8 cellular contexts compared by ENCODE assay signal in genomic region chr10:78972947-78973900, GRCh38.
A peak's percentile ranks its signal among the peaks of the same experiment; 100 is the strongest.
DNase-seq lines count a peak whose midpoint lies in the region; ATAC-seq, FAIRE-seq and TF ChIP-seq lines count a peak whose summit lies in the region.

No MANE protein-coding gene starts in this region.

- H3K27ac Mint-ChIP-seq in endothelial cell (ENCODE audit: unreplicated experiment) = peak overlapping the region; percentile 97

- FAIRE-seq in HTR-8/SVneo (lab: Jason Lieb, UNC) = no peak

- 7 to 15% methylated on average over 19 to 38 of the region's 49 CpGs for WGBS in mesodermal cell (ENCODE audit: insufficient coverage in 2 of 2), 2 experiments

- peak; percentile 90 for ATAC-seq in GM21390 (IDR thresholded peaks at IDR 0.05; ENCODE audit: unreplicated experiment)

- H3K36me3 Mint-ChIP-seq in endothelial cell (ENCODE audit: low read depth, unreplicated experiment) = peaks cover 3% of the 10 kb centered on the region

- peak overlapping the region; percentile 77 for H3K4me3 Mint-ChIP-seq in endothelial cell (ENCODE audit: unreplicated experiment)

- peak overlapping the region; percentile 29 for H3K4me3 ChIP-seq in mesodermal cell (ENCODE audit: extremely low read depth, insufficient read depth, low read length, poor library complexity, severe bottlenecking)

- no peaks in the 10 kb centered on the region for H3K9me3 ChIP-seq in mesodermal cell (ENCODE audit: control insufficient read depth, low read length)

- H3K27ac ChIP-seq in mesodermal cell (ENCODE audit: low read depth, low read length, severe bottlenecking) = peak overlapping the region; percentile 100

- H3K4me1 Mint-ChIP-seq in endothelial cell (ENCODE audit: unreplicated experiment) = peaks cover 36% of the 10 kb centered on the region

- peaks cover 20% of the 10 kb centered on the region for H3K27me3 Mint-ChIP-seq in endothelial cell (ENCODE audit: unreplicated experiment)

- TF ChIP-seq CTCF in endothelial cell (IDR thresholded peaks at IDR 0.05; ENCODE audit: unreplicated experiment) = no peak

- H3K9me3 Mint-ChIP-seq in endothelial cell (ENCODE audit: unreplicated experiment) = no peaks in the 10 kb centered on the region

- DNase-seq in COLO668 (lab: John Stamatoyannopoulos, UW; ENCODE audit: unreplicated experiment) = peak; percentile 89
- peak; percentile 91 for DNase-seq in HTR-8/SVneo (ENCODE audit: insufficient read length, low spot score)
- DNase-seq in NOMO-1 treated with dmso at 0.1 percent for 144 hours (lab: John Stamatoyannopoulos, UW; ENCODE audit: unreplicated experiment) = peak; percentile 69
- DNase-seq in activated CD8-positive, alpha-beta memory T cell treated with anti-CD3 and anti-CD28 coated beads, Interleukin-2, amount 50 U/mL, for 4 hours = peak; percentile 73
- DNase-seq in endothelial cell (ENCODE audit: low spot score) = peak; percentile 81
- peak; percentile 40 for DNase-seq in stimulated activated CD8-positive, alpha-beta memory T cell treated with anti-CD3 and anti-CD28 coated beads, Interleukin-15, amount 100 ng/mL, for 1 hour (ENCODE audit: low read depth)

- no peaks in the 10 kb centered on the region for H3K36me3 ChIP-seq in mesodermal cell (ENCODE audit: control insufficient read depth, insufficient read depth, low read length)

- peaks cover 52% of the 10 kb centered on the region for H3K4me1 ChIP-seq in mesodermal cell (ENCODE audit: control insufficient read depth, insufficient read depth, low read length, poor library complexity, severe bottlenecking)

Comparison
In these comparisons a context has a peak if more than half of its experiments do, and no peak if none do; other contexts are left out.
1. Peak in every context shown above with its lines: DNase-seq, ATAC-seq, H3K4me3 ChIP-seq and H3K27ac ChIP-seq.
2. DNase-seq: peak in every context shown above with its lines; median percentile 91 in HTR-8/SVneo; 89 in COLO668; 81 in endothelial cell; 73 in activated CD8-positive, alpha-beta memory T cell treated with anti-CD3 and anti-CD28 coated beads, Interleukin-2, amount 50 U/mL, for 4 hours; 69 in NOMO-1 treated with dmso at 0.1 percent for 144 hours; 40 in stimulated activated CD8-positive, alpha-beta memory T cell treated with anti-CD3 and anti-CD28 coated beads, Interleukin-15, amount 100 ng/mL, for 1 hour.